1 cellular context compared by ENCODE assay signal in the genomic region with DNA sequence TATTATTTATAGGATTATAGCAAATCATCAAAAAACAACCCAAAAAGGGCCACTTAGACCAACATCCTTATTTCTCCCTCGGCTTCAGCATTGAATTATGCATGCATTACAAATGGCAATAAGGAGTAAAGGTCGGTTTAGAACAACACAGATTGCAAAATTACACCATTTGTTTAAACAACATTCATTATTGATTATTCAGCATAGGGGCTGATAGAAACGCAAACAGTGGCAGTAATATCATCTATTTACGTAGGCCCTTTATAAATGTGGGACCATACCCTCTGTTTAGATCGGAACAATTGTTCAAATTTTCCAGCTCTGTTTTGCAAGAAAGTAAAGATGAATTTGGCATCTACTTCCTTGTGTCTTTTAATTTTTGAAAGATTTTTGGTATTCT.
TF ChIP-seq lines count a peak whose summit lies in the region.

No MANE protein-coding gene starts in this region.

TF ChIP-seq in HepG2, 621 proteins besides CTCF, POLR2A, EP300 and RAD21 (continued from another document and continues in another):
- TF ChIP-seq, protein P1, sequence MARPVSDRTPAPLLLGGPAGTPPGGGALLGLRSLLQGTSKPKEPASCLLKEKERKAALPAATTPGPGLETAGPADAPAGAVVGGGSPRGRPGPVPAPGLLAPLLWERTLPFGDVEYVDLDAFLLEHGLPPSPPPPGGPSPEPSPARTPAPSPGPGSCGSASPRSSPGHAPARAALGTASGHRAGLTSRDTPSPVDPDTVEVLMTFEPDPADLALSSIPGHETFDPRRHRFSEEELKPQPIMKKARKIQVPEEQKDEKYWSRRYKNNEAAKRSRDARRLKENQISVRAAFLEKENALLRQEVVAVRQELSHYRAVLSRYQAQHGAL (CRISPR knock-in tag; IDR thresholded peaks at IDR 0.05; ENCODE audit: not compliant biosample characterization): no peak
- no peak for TF ChIP-seq ZNF777 (CRISPR knock-in tag; IDR thresholded peaks at IDR 0.05)
- TF ChIP-seq, protein P2, sequence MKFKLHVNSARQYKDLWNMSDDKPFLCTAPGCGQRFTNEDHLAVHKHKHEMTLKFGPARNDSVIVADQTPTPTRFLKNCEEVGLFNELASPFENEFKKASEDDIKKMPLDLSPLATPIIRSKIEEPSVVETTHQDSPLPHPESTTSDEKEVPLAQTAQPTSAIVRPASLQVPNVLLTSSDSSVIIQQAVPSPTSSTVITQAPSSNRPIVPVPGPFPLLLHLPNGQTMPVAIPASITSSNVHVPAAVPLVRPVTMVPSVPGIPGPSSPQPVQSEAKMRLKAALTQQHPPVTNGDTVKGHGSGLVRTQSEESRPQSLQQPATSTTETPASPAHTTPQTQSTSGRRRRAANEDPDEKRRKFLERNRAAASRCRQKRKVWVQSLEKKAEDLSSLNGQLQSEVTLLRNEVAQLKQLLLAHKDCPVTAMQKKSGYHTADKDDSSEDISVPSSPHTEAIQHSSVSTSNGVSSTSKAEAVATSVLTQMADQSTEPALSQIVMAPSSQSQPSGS (CRISPR knock-in tag; IDR thresholded peaks at IDR 0.05): peak; percentile 90; the same call in 1 of the 2 replicates
- TF ChIP-seq ZFAT (CRISPR knock-in tag; conservative IDR thresholded peaks at IDR 0.05): no peak
- TF ChIP-seq, protein P3, sequence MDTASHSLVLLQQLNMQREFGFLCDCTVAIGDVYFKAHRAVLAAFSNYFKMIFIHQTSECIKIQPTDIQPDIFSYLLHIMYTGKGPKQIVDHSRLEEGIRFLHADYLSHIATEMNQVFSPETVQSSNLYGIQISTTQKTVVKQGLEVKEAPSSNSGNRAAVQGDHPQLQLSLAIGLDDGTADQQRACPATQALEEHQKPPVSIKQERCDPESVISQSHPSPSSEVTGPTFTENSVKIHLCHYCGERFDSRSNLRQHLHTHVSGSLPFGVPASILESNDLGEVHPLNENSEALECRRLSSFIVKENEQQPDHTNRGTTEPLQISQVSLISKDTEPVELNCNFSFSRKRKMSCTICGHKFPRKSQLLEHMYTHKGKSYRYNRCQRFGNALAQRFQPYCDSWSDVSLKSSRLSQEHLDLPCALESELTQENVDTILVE (CRISPR knock-in tag; IDR thresholded peaks at IDR 0.05): peak; percentile 90
- TF ChIP-seq ZNF570 (CRISPR knock-in tag; IDR thresholded peaks at IDR 0.05; ENCODE audit: borderline replicate concordance): no peak
- TF ChIP-seq HCFC1 (IDR thresholded peaks at IDR 0.05; ENCODE audit: low read depth, low read length): no peak
- TF ChIP-seq DMAP1 (CRISPR knock-in tag; IDR thresholded peaks at IDR 0.05): no peak
- TF ChIP-seq DNMT3B (CRISPR knock-in tag; conservative IDR thresholded peaks at IDR 0.05): no peak
- TF ChIP-seq, protein P4, sequence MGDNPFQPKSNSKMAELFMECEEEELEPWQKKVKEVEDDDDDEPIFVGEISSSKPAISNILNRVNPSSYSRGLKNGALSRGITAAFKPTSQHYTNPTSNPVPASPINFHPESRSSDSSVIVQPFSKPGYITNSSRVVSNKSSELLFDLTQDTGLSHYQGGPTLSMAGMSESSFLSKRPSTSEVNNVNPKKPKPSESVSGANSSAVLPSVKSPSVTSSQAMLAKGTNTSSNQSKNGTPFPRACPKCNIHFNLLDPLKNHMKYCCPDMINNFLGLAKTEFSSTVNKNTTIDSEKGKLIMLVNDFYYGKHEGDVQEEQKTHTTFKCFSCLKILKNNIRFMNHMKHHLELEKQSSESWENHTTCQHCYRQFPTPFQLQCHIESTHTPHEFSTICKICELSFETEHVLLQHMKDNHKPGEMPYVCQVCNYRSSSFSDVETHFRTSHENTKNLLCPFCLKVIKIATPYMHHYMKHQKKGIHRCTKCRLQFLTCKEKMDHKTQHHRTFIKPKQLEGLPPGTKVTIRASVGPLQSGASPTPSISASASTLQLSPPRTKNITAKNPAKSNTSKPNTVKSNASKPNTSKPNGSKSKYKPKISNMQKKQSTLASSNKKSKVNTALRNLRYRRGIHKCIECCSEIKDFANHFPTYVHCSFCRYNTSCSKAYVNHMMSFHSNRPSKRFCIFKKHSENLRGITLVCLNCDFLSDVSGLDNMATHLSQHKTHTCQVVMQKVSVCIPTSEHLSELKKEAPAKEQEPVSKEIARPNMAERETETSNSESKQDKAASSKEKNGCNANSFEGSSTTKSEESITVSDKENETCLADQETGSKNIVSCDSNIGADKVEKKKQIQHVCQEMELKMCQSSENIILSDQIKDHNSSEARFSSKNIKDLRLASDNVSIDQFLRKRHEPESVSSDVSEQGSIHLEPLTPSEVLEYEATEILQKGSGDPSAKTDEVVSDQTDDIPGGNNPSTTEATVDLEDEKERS (CRISPR knock-in tag; IDR thresholded peaks at IDR 0.05): peak; percentile 80; the same call in 1 of the 2 replicates
- TF ChIP-seq, protein P5, sequence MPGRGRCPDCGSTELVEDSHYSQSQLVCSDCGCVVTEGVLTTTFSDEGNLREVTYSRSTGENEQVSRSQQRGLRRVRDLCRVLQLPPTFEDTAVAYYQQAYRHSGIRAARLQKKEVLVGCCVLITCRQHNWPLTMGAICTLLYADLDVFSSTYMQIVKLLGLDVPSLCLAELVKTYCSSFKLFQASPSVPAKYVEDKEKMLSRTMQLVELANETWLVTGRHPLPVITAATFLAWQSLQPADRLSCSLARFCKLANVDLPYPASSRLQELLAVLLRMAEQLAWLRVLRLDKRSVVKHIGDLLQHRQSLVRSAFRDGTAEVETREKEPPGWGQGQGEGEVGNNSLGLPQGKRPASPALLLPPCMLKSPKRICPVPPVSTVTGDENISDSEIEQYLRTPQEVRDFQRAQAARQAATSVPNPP (CRISPR knock-in tag; IDR thresholded peaks at IDR 0.05): 0 out of 2 replicates have a peak, but pooled peaks have one; percentile 48
- TF ChIP-seq, protein P6, sequence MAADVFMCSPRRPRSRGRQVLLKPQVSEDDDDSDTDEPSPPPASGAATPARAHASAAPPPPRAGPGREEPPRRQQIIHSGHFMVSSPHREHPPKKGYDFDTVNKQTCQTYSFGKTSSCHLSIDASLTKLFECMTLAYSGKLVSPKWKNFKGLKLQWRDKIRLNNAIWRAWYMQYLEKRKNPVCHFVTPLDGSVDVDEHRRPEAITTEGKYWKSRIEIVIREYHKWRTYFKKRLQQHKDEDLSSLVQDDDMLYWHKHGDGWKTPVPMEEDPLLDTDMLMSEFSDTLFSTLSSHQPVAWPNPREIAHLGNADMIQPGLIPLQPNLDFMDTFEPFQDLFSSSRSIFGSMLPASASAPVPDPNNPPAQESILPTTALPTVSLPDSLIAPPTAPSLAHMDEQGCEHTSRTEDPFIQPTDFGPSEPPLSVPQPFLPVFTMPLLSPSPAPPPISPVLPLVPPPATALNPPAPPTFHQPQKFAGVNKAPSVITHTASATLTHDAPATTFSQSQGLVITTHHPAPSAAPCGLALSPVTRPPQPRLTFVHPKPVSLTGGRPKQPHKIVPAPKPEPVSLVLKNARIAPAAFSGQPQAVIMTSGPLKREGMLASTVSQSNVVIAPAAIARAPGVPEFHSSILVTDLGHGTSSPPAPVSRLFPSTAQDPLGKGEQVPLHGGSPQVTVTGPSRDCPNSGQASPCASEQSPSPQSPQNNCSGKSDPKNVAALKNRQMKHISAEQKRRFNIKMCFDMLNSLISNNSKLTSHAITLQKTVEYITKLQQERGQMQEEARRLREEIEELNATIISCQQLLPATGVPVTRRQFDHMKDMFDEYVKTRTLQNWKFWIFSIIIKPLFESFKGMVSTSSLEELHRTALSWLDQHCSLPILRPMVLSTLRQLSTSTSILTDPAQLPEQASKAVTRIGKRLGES (CRISPR knock-in tag; IDR thresholded peaks at IDR 0.05; ENCODE audit: borderline replicate concordance): no peak
- no peak for TF ChIP-seq ZNF577 (CRISPR knock-in tag; IDR thresholded peaks at IDR 0.05; ENCODE audit: borderline replicate concordance, low read depth)
- no peak for TF ChIP-seq ZNF234 (CRISPR knock-in tag; conservative IDR thresholded peaks at IDR 0.05)
- TF ChIP-seq AKAP8 (CRISPR knock-in tag; IDR thresholded peaks at IDR 0.05): no peak
- TF ChIP-seq, protein P7, sequence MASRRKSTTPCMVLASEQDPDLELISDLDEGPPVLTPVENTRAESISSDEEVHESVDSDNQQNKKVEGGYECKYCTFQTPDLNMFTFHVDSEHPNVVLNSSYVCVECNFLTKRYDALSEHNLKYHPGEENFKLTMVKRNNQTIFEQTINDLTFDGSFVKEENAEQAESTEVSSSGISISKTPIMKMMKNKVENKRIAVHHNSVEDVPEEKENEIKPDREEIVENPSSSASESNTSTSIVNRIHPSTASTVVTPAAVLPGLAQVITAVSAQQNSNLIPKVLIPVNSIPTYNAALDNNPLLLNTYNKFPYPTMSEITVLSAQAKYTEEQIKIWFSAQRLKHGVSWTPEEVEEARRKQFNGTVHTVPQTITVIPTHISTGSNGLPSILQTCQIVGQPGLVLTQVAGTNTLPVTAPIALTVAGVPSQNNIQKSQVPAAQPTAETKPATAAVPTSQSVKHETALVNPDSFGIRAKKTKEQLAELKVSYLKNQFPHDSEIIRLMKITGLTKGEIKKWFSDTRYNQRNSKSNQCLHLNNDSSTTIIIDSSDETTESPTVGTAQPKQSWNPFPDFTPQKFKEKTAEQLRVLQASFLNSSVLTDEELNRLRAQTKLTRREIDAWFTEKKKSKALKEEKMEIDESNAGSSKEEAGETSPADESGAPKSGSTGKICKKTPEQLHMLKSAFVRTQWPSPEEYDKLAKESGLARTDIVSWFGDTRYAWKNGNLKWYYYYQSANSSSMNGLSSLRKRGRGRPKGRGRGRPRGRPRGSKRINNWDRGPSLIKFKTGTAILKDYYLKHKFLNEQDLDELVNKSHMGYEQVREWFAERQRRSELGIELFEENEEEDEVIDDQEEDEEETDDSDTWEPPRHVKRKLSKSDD (CRISPR knock-in tag; IDR thresholded peaks at IDR 0.05; ENCODE audit: low read depth): no peak
- peak; percentile 83 for TF ChIP-seq HDAC1 (CRISPR knock-in tag; IDR thresholded peaks at IDR 0.05)
- TF ChIP-seq, protein P8, sequence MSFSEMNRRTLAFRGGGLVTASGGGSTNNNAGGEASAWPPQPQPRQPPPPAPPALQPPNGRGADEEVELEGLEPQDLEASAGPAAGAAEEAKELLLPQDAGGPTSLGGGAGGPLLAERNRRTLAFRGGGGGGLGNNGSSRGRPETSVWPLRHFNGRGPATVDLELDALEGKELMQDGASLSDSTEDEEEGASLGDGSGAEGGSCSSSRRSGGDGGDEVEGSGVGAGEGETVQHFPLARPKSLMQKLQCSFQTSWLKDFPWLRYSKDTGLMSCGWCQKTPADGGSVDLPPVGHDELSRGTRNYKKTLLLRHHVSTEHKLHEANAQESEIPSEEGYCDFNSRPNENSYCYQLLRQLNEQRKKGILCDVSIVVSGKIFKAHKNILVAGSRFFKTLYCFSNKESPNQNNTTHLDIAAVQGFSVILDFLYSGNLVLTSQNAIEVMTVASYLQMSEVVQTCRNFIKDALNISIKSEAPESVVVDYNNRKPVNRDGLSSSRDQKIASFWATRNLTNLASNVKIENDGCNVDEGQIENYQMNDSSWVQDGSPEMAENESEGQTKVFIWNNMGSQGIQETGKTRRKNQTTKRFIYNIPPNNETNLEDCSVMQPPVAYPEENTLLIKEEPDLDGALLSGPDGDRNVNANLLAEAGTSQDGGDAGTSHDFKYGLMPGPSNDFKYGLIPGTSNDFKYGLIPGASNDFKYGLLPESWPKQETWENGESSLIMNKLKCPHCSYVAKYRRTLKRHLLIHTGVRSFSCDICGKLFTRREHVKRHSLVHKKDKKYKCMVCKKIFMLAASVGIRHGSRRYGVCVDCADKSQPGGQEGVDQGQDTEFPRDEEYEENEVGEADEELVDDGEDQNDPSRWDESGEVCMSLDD (CRISPR knock-in tag; IDR thresholded peaks at IDR 0.05; ENCODE audit: borderline replicate concordance): peak; percentile 76; the same call in 1 of the 2 replicates
- peak; percentile 100 for TF ChIP-seq GATAD2A (CRISPR knock-in tag; IDR thresholded peaks at IDR 0.05)
- no peak for TF ChIP-seq ZNF839 (CRISPR knock-in tag; IDR thresholded peaks at IDR 0.05; ENCODE audit: borderline replicate concordance)
- TF ChIP-seq, protein P9, sequence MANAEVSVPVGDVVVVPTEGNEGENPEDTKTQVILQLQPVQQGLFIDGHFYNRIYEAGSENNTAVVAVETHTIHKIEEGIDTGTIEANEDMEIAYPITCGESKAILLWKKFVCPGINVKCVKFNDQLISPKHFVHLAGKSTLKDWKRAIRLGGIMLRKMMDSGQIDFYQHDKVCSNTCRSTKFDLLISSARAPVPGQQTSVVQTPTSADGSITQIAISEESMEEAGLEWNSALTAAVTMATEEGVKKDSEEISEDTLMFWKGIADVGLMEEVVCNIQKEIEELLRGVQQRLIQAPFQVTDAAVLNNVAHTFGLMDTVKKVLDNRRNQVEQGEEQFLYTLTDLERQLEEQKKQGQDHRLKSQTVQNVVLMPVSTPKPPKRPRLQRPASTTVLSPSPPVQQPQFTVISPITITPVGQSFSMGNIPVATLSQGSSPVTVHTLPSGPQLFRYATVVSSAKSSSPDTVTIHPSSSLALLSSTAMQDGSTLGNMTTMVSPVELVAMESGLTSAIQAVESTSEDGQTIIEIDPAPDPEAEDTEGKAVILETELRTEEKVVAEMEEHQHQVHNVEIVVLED (CRISPR knock-in tag; IDR thresholded peaks at IDR 0.05; ENCODE audit: borderline replicate concordance): peak; percentile 22; the same call in 1 of the 2 replicates
- TF ChIP-seq NCOA2 (CRISPR knock-in tag; IDR thresholded peaks at IDR 0.05): peak; percentile 93
- no peak for TF ChIP-seq SUZ12 (IDR thresholded peaks at IDR 0.05; ENCODE audit: low read depth, low read length)
- TF ChIP-seq, protein P10, sequence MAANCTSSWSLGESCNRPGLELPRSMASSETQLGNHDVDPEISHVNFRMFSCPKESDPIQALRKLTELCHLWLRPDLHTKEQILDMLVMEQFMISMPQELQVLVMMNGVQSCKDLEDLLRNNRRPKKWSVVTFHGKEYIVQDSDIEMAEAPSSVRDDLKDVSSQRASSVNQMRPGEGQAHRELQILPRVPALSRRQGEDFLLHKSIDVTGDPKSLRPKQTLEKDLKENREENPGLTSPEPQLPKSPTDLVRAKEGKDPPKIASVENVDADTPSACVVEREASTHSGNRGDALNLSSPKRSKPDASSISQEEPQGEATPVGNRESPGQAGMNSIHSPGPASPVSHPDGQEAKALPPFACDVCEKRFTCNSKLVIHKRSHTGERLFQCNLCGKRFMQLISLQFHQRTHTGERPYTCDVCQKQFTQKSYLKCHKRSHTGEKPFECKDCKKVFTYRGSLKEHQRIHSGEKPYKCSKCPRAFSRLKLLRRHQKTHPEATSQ (CRISPR knock-in tag; IDR thresholded peaks at IDR 0.05; ENCODE audit: borderline replicate concordance): peak; percentile 50; the same call in 1 of the 2 replicates
